Comparison of ENCODE assay signal across 8 cellular contexts in genomic region chr3:133821767-133822638, GRCh38. TPM values are rescaled to one million over a fixed set of nuclear protein-coding genes. Genes with fewer than 3 reads are reported as not detected.
DNase-seq lines count a peak whose midpoint lies in the region; ATAC-seq lines count a peak whose summit lies in the region.

No MANE protein-coding gene starts in this region.

- H3K9me3 Mint-ChIP-seq in activated naive CD8-positive, alpha-beta T cell treated with anti-CD3 and anti-CD28 coated beads for 36 hours, result no peaks in the 10 kb centered on the region
- H3K9me3 Mint-ChIP-seq in CD4-positive, alpha-beta memory T cell, result no peaks in the 10 kb centered on the region

- no peak overlapping the region for H2BK12ac ChIP-seq in neuronal stem cell (ENCODE audit: low read length)

- no peak overlapping the region for H3K4ac ChIP-seq in neuronal stem cell (ENCODE audit: low read length)

- POLR2A ChIA-PET in CD4-positive, alpha-beta memory T cell (lab: Charles Lee; ENCODE audit: partially characterized antibody), result no interaction called here

- H3K18ac ChIP-seq in neuronal stem cell (ENCODE audit: low read length), result no peak overlapping the region

- H3K27ac ChIP-seq in neuronal stem cell (replicated peaks; ENCODE audit: low read length), result no peak overlapping the region
- no peak overlapping the region for H3K27ac ChIP-seq in CD4-positive, alpha-beta memory T cell (ENCODE audit: low read depth, low read length)

- H3K4me1 ChIP-seq in neuronal stem cell (ENCODE audit: control insufficient read depth in 2 of 2, insufficient read depth in 1 of 2, low read depth in 1 of 2, low read length in 2 of 2), result peaks cover 0 to 5% of the 10 kb centered on the region in 2 donors
- H3K4me1 ChIP-seq in CD4-positive, alpha-beta memory T cell (ENCODE audit: insufficient read depth, low read length), result no peaks in the 10 kb centered on the region

- H3K79me1 ChIP-seq in neuronal stem cell (ENCODE audit: low read depth, low read length), result no peaks in the 10 kb centered on the region

- H3K23ac ChIP-seq in neuronal stem cell (ENCODE audit: low read depth, low read length, poor library complexity), result no peak overlapping the region

- H2BK5ac ChIP-seq in neuronal stem cell (ENCODE audit: low read length), result no peak overlapping the region

- no peak overlapping the region for H3K14ac ChIP-seq in neuronal stem cell (ENCODE audit: low read length)

- H3K4me1 Mint-ChIP-seq in activated naive CD8-positive, alpha-beta T cell treated with anti-CD3 and anti-CD28 coated beads for 36 hours, result no peaks in the 10 kb centered on the region
- H3K4me1 Mint-ChIP-seq in CD4-positive, alpha-beta memory T cell, result peaks cover 0 to 4% (median 2%) of the 10 kb centered on the region in 4 donors

- no peak overlapping the region for H3K4me3 Mint-ChIP-seq in activated naive CD8-positive, alpha-beta T cell treated with anti-CD3 and anti-CD28 coated beads for 36 hours
- H3K4me3 Mint-ChIP-seq in CD4-positive, alpha-beta memory T cell, result no peak overlapping the region

- H3K27me3 Mint-ChIP-seq in activated naive CD8-positive, alpha-beta T cell treated with anti-CD3 and anti-CD28 coated beads for 36 hours, result no peaks in the 10 kb centered on the region
- H3K27me3 Mint-ChIP-seq in CD4-positive, alpha-beta memory T cell, result no peaks in the 10 kb centered on the region

- H3K9ac ChIP-seq in neuronal stem cell (ENCODE audit: low read depth, low read length, poor library complexity), result no peak overlapping the region

- H2BK15ac ChIP-seq in neuronal stem cell (ENCODE audit: low read length), result no peak overlapping the region

- no peak for ATAC-seq in HG02623 (IDR thresholded peaks at IDR 0.05; ENCODE audit: unreplicated experiment)

- peaks cover 47% of the 10 kb centered on the region for H3K36me3 Mint-ChIP-seq in activated naive CD8-positive, alpha-beta T cell treated with anti-CD3 and anti-CD28 coated beads for 36 hours
- H3K36me3 Mint-ChIP-seq in CD4-positive, alpha-beta memory T cell, result peaks cover 65 to 84% of the 10 kb centered on the region in 2 donors

- peaks cover 26 to 60% of the 10 kb centered on the region in 2 donors for H3K36me3 ChIP-seq in neuronal stem cell (replicated peaks in 1 of 2; ENCODE audit: control insufficient read depth in 2 of 2, insufficient read depth in 2 of 2, low read length in 2 of 2)
- peaks cover 55% of the 10 kb centered on the region for H3K36me3 ChIP-seq in CD4-positive, alpha-beta memory T cell (ENCODE audit: insufficient read depth, low read length)

- no peaks in the 10 kb centered on the region for H3K27me3 ChIP-seq in neuronal stem cell (ENCODE audit: control insufficient read depth in 3 of 3, insufficient read depth in 3 of 3, low read depth in 1 of 3, low read length in 3 of 3)
- H3K27me3 ChIP-seq in CD4-positive, alpha-beta memory T cell (ENCODE audit: insufficient read depth, low read length), result no peaks in the 10 kb centered on the region

- intact Hi-C loops in CD4-positive, alpha-beta memory T cell (cut with micrococcal nuclease), result no loop called here

- DNase-seq in A172 (ENCODE audit: low spot score) (peak; percentile 97), HPDE6-E6E7 (ENCODE audit: extremely low spot score) (peak; percentile 49), islet precursor cell (peak; percentile 64), neuronal stem cell (ENCODE audit: low spot score) (no peak), mesenteric fat pad (ENCODE audit: low spot score) (no peak)
- DNase-seq in activated naive CD8-positive, alpha-beta T cell treated with anti-CD3 and anti-CD28 coated beads for 36 hours, result no peak
- DNase-seq in CD4-positive, alpha-beta memory T cell, result no peak

- WGBS in neuronal stem cell (ENCODE audit: extremely low coverage in 2 of 2, insufficient read length in 2 of 2, insufficient replicate concordance in 1 of 2), 2 donors, result no CpG with 5 or more reads among the region's 8 CpGs

- H4K8ac ChIP-seq in neuronal stem cell (ENCODE audit: low read depth, low read length), result no peak overlapping the region

- peak overlapping the region; percentile 42 for H3K27ac Mint-ChIP-seq in activated naive CD8-positive, alpha-beta T cell treated with anti-CD3 and anti-CD28 coated beads for 36 hours
- peak overlapping the region in 3 of 7 donors; percentile 22 to 47 (median 32) for H3K27ac Mint-ChIP-seq in CD4-positive, alpha-beta memory T cell

- no peak overlapping the region for H3K4me3 ChIP-seq in neuronal stem cell (ENCODE audit: low read length in 2 of 2)
- no peak overlapping the region for H3K4me3 ChIP-seq in CD4-positive, alpha-beta memory T cell (ENCODE audit: low read length in 2 of 2)

- H2AK5ac ChIP-seq in neuronal stem cell (ENCODE audit: low read depth, low read length), result no peak overlapping the region

- CTCF ChIA-PET in CD4-positive, alpha-beta memory T cell (lab: Charles Lee; ENCODE audit: partially characterized antibody), result interaction anchor here (1.4 kb wide), 1 partner anchor 651 kb away, joined by 3 read pairs; no protein-coding TSS in a partner anchor

- H3K9me3 ChIP-seq in neuronal stem cell (replicated peaks in 1 of 2; ENCODE audit: control insufficient read depth in 2 of 2, insufficient read depth in 1 of 2, low read depth in 1 of 2, low read length in 2 of 2), result no peaks in the 10 kb centered on the region
- H3K9me3 ChIP-seq in CD4-positive, alpha-beta memory T cell (ENCODE audit: control insufficient read depth in 1 of 2, low read length in 2 of 2), result no peaks in the 10 kb centered on the region

- no peak overlapping the region for H2BK120ac ChIP-seq in neuronal stem cell (ENCODE audit: low read depth, low read length)

- no peak overlapping the region for H3K4me2 ChIP-seq in neuronal stem cell (ENCODE audit: insufficient read depth, low read length, poor library complexity, severe bottlenecking)

- H2AFZ ChIP-seq in neuronal stem cell (ENCODE audit: low read length), result no peak overlapping the region

- H4K91ac ChIP-seq in neuronal stem cell (ENCODE audit: low read depth, low read length, poor library complexity), result no peak overlapping the region

RNA-seq across cellular contexts. Expression of gene SRPRB, which starts 16.4 kb away (rescaled TPM):
- total RNA-seq in A172 (2014; rRNA removed; shearing (Covaris generic)), result 96.0 and 107 TPM in 2 replicates
- 10 to 100 TPM; 91.3 to 94.0 TPM for total RNA-seq in activated naive CD8-positive, alpha-beta T cell treated with anti-CD3 and anti-CD28 coated beads for 36 hours
- polyA plus RNA-seq in neuronal stem cell (2013, experiment 1 of 2), result 17.1 TPM
- polyA plus RNA-seq in neuronal stem cell (2013, experiment 2 of 2), result 18.9 TPM
- 10 to 100 TPM; 45.6 to 49.8 TPM for total RNA-seq in CD4-positive, alpha-beta memory T cell
- polyA plus RNA-seq in CD4-positive, alpha-beta memory T cell, result 10 to 100 TPM; 55.1 to 57.4 TPM
- 58.9 TPM for total RNA-seq in mesenteric fat pad

Comparison
In these comparisons a context has a peak if more than half of its experiments do, and no peak if none do; other contexts are left out.
1. DNase-seq: peak in A172 (single experiment), HPDE6-E6E7 (single experiment) and islet precursor cell (single experiment); none in activated naive CD8-positive, alpha-beta T cell treated with anti-CD3 and anti-CD28 coated beads for 36 hours (single experiment), neuronal stem cell (single experiment), CD4-positive, alpha-beta memory T cell (0 of 5) and mesenteric fat pad (single experiment).